8 cellular contexts compared by ENCODE assay signal in the genomic region with DNA sequence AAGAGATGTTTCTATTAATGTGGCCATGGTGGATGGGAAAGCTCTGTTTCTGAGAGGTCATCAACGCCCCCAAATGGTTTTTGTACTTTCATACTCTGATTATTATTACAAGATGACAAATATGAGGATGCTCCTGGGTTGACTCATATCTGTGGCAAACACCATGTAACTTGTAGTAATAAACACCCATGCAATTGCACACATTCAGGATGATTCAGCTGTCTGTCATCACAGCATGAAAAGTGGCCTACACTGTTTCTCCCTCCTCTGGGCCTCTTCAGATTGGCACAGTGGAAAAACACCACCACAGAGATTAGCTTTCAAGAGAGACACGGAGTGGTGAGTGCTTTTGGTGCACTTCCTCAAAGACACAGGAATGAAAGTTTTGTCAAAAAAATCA.
A peak's percentile ranks its signal among the peaks of the same experiment; 100 is the strongest.
DNase-seq lines count a peak whose midpoint lies in the region; ATAC-seq, FAIRE-seq and TF ChIP-seq lines count a peak whose summit lies in the region.

No MANE protein-coding gene starts in this region.

- intact Hi-C loops in GM12878 (cut with micrococcal nuclease; ENCODE audit: unreplicated experiment), result no loop called here

- ATAC-seq in GM12878 (peak; percentile 73), HG03095 (IDR thresholded peaks at IDR 0.05; ENCODE audit: unreplicated experiment) (no peak)

- no peak overlapping the region for H3K9ac ChIP-seq in GM12878 (ENCODE audit: control insufficient read depth, insufficient read depth, low read length)

- no peaks in the 10 kb centered on the region for H3K36me3 ChIP-seq in GM12878 (ENCODE audit: control insufficient read depth in 2 of 2, insufficient read depth in 2 of 2, low read length in 1 of 2)
- H3K36me3 ChIP-seq in small intestine (ENCODE audit: control insufficient read depth in 2 of 2, insufficient read depth in 2 of 2, low read length in 2 of 2), result no peaks in the 10 kb centered on the region

- no peak overlapping the region for H3K27ac ChIP-seq in GM12878 (ENCODE audit: control insufficient read depth, insufficient read depth)
- no peak overlapping the region for H3K27ac ChIP-seq in small intestine (ENCODE audit: low read depth in 1 of 2, low read length in 1 of 2)

- TF ChIP-seq RAD21 in GM12878 (IDR thresholded peaks at IDR 0.05; ENCODE audit: insufficient read depth, low read depth, low read length), result no peak

- RAD21 ChIA-PET in GM12878 (lab: Charles Lee; ENCODE audit: unreplicated experiment), result no interaction called here

- DNase-seq in activated T-cell treated with anti-CD3 and anti-CD28 coated beads for 24 hours (ENCODE audit: low read depth), result peak; percentile 16
- no peak for DNase-seq in activated T-cell treated with anti-CD3 and anti-CD28 coated beads for 4 hours
- peak; percentile 97 for DNase-seq in HT1080 (ENCODE audit: low read depth)
- no peak for DNase-seq in GM12878 (ENCODE audit: low read depth, low spot score)
- DNase-seq in stimulated activated CD4-positive, alpha-beta T cell treated with anti-CD3 and anti-CD28 coated beads, Interleukin-2, amount 100 ng/mL, for 48 hours, result peak; percentile 4 to 15
- no peak for DNase-seq in GM12892 (ENCODE audit: insufficient read length)
- DNase-seq in small intestine, result no peak

- H3K27me3 ChIP-seq in GM12878 (replicated peaks in 1 of 2; ENCODE audit: control insufficient read depth in 2 of 2, insufficient read depth in 2 of 2, low read length in 1 of 2), result no peaks in the 10 kb centered on the region
- no peaks in the 10 kb centered on the region for H3K27me3 ChIP-seq in small intestine (ENCODE audit: control insufficient read depth in 2 of 2, insufficient read depth in 2 of 2, low read length in 2 of 2)

- H3K9me3 ChIP-seq in GM12878 (replicated peaks; ENCODE audit: control insufficient read depth, insufficient read depth, low read length) (no peaks in the 10 kb centered on the region), small intestine (ENCODE audit: control insufficient read depth, low read depth) (no peaks in the 10 kb centered on the region)

- H3K79me2 ChIP-seq in GM12878 (ENCODE audit: control insufficient read depth, insufficient read depth, low read length), result no peaks in the 10 kb centered on the region

- H3K4me3 ChIP-seq in GM12878 (no peak overlapping the region), small intestine (ENCODE audit: low read depth in 1 of 2, low read length in 2 of 2) (peak overlapping the region in 1 of 2 donors; percentile 10)

- H2AFZ ChIP-seq in GM12878 (ENCODE audit: control insufficient read depth, low read depth, low read length), result no peak overlapping the region

- in situ Hi-C loops in GM12878 (cut with MboI), result no loop called here

- no peak for FAIRE-seq in GM12878 (lab: Jason Lieb, UNC)
- FAIRE-seq in GM12892 (lab: Jason Lieb, UNC), result no peak
- no peak for FAIRE-seq in small intestine (lab: Jason Lieb, UNC)

- no peak for TF ChIP-seq POLR2A in GM12878 (IDR thresholded peaks at IDR 0.05; ENCODE audit: low read depth, low read length)
- TF ChIP-seq POLR2A in GM12892 (IDR thresholded peaks at IDR 0.05; ENCODE audit: low read depth, low read length), result no peak

- TF ChIP-seq CTCF in GM12878 (IDR thresholded peaks at IDR 0.05 in 2 of 3, conservative IDR thresholded peaks at IDR 0.05 in 1 of 3; ENCODE audit: control insufficient read depth in 2 of 3, extremely low read depth in 1 of 3, insufficient read depth in 1 of 3, low read depth in 3 of 3, low read length in 3 of 3), result no peak

- no peaks in the 10 kb centered on the region for H4K20me1 ChIP-seq in GM12878 (ENCODE audit: control insufficient read depth, insufficient read depth)

- no TSS peak for BruUV-seq in GM12878 (replicated peaks; lab: Mats Ljungman, UMichigan)

- WGBS in GM12878 (ENCODE audit: insufficient coverage, insufficient replicate concordance, low lambda C conversion rate, missing lambda C conversion rate), result 8% methylated on average over 2 of the region's 2 CpGs
- WGBS in small intestine, 3 donors, result 43 to 67% (median 58%) methylated on average over 2 of the region's 2 CpGs

- TF ChIP-seq EP300 in GM12878 (IDR thresholded peaks at IDR 0.05; ENCODE audit: borderline replicate concordance in 1 of 2, control insufficient read depth in 1 of 2, low read depth in 2 of 2, low read length in 2 of 2), result no peak

- POLR2A ChIA-PET in GM12878 (lab: Charles Lee), result no interaction called here

- H3K4me1 ChIP-seq in GM12878 (ENCODE audit: control insufficient read depth, insufficient read depth, low read length) (no peaks in the 10 kb centered on the region), small intestine (ENCODE audit: control insufficient read depth in 2 of 2, insufficient read depth in 1 of 2, low read depth in 1 of 2, low read length in 1 of 2) (no peaks in the 10 kb centered on the region)

- H3K4me2 ChIP-seq in GM12878 (ENCODE audit: control insufficient read depth, insufficient read depth), result no peak overlapping the region

- CTCF ChIA-PET in GM12878 (lab: Yijun Ruan, JAX), result interaction anchor here (0.7 kb wide), 1 partner anchor 16 kb away, joined by 3 read pairs; no protein-coding TSS in a partner anchor

- SMC1A ChIA-PET in GM12878 (lab: Charles Lee; ENCODE audit: uncharacterized antibody, unreplicated experiment), result interaction anchor here (1.2 kb wide), 1 partner anchor 25 kb away, joined by 3 read pairs; no protein-coding TSS in a partner anchor

TF ChIP-seq in GM12878, 131 proteins besides CTCF, POLR2A, EP300 and RAD21 (continues in another document):
- TF ChIP-seq, protein P1, sequence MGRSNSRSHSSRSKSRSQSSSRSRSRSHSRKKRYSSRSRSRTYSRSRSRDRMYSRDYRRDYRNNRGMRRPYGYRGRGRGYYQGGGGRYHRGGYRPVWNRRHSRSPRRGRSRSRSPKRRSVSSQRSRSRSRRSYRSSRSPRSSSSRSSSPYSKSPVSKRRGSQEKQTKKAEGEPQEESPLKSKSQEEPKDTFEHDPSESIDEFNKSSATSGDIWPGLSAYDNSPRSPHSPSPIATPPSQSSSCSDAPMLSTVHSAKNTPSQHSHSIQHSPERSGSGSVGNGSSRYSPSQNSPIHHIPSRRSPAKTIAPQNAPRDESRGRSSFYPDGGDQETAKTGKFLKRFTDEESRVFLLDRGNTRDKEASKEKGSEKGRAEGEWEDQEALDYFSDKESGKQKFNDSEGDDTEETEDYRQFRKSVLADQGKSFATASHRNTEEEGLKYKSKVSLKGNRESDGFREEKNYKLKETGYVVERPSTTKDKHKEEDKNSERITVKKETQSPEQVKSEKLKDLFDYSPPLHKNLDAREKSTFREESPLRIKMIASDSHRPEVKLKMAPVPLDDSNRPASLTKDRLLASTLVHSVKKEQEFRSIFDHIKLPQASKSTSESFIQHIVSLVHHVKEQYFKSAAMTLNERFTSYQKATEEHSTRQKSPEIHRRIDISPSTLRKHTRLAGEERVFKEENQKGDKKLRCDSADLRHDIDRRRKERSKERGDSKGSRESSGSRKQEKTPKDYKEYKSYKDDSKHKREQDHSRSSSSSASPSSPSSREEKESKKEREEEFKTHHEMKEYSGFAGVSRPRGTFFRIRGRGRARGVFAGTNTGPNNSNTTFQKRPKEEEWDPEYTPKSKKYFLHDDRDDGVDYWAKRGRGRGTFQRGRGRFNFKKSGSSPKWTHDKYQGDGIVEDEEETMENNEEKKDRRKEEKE (IDR thresholded peaks at IDR 0.05), result no peak
- TF ChIP-seq ZNF622 (IDR thresholded peaks at IDR 0.05) (no peak), JUNB (IDR thresholded peaks at IDR 0.05) (peak; percentile 25; the same call in 1 of the 2 replicates), MTA3 (IDR thresholded peaks at IDR 0.05; ENCODE audit: borderline replicate concordance, low read length) (no peak), GABPA (IDR thresholded peaks at IDR 0.05; ENCODE audit: low read depth) (no peak), SPI1 (IDR thresholded peaks at IDR 0.05; ENCODE audit: borderline replicate concordance, insufficient read depth, low read depth, low read length) (peak; percentile 28; the same call in 1 of the 2 replicates)
- TF ChIP-seq, protein P2, sequence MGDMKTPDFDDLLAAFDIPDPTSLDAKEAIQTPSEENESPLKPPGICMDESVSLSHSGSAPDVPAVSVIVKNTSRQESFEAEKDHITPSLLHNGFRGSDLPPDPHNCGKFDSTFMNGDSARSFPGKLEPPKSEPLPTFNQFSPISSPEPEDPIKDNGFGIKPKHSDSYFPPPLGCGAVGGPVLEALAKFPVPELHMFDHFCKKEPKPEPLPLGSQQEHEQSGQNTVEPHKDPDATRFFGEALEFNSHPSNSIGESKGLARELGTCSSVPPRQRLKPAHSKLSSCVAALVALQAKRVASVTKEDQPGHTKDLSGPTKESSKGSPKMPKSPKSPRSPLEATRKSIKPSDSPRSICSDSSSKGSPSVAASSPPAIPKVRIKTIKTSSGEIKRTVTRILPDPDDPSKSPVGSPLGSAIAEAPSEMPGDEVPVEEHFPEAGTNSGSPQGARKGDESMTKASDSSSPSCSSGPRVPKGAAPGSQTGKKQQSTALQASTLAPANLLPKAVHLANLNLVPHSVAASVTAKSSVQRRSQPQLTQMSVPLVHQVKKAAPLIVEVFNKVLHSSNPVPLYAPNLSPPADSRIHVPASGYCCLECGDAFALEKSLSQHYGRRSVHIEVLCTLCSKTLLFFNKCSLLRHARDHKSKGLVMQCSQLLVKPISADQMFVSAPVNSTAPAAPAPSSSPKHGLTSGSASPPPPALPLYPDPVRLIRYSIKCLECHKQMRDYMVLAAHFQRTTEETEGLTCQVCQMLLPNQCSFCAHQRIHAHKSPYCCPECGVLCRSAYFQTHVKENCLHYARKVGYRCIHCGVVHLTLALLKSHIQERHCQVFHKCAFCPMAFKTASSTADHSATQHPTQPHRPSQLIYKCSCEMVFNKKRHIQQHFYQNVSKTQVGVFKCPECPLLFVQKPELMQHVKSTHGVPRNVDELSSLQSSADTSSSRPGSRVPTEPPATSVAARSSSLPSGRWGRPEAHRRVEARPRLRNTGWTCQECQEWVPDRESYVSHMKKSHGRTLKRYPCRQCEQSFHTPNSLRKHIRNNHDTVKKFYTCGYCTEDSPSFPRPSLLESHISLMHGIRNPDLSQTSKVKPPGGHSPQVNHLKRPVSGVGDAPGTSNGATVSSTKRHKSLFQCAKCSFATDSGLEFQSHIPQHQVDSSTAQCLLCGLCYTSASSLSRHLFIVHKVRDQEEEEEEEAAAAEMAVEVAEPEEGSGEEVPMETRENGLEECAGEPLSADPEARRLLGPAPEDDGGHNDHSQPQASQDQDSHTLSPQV (IDR thresholded peaks at IDR 0.05), result no peak
- TF ChIP-seq, protein P3, sequence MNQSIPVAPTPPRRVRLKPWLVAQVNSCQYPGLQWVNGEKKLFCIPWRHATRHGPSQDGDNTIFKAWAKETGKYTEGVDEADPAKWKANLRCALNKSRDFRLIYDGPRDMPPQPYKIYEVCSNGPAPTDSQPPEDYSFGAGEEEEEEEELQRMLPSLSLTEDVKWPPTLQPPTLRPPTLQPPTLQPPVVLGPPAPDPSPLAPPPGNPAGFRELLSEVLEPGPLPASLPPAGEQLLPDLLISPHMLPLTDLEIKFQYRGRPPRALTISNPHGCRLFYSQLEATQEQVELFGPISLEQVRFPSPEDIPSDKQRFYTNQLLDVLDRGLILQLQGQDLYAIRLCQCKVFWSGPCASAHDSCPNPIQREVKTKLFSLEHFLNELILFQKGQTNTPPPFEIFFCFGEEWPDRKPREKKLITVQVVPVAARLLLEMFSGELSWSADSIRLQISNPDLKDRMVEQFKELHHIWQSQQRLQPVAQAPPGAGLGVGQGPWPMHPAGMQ (IDR thresholded peaks at IDR 0.05; ENCODE audit: borderline replicate concordance), result no peak

Comparison
In these comparisons a context has a peak if more than half of its experiments do, and no peak if none do; other contexts are left out.
1. DNase-seq: peak in activated T-cell treated with anti-CD3 and anti-CD28 coated beads for 24 hours (single experiment), HT1080 (single experiment) and stimulated activated CD4-positive, alpha-beta T cell treated with anti-CD3 and anti-CD28 coated beads, Interleukin-2, amount 100 ng/mL, for 48 hours (2 of 2); none in activated T-cell treated with anti-CD3 and anti-CD28 coated beads for 4 hours (single experiment), GM12878 (single experiment), GM12892 (single experiment) and small intestine (single experiment).